Comparison of ENCODE assay signal across 9 cellular contexts in the genomic region with DNA sequence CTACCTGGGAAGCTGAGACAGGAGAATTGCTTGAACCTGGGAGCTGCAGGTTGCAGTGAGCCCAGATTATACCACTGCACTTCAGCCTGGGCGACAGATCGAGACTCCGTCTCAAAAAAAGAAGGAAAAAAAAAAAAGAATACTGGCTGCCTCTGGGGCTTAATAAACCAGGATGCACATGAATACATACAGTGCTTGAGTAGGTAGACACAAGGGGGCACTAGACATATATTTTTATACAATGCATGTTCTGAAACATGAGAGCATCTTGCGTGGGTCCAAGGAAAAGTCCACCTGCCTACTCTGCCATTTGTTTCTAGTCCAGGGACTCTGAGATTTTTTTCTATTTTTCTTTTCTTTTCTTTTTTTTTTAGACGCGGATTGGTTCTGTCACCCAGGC. TPM values are rescaled to one million over a fixed set of nuclear protein-coding genes. Genes with fewer than 3 reads are reported as not detected.
DNase-seq lines count a peak whose midpoint lies in the region; ATAC-seq and TF ChIP-seq lines count a peak whose summit lies in the region.
"Had no signal": no experiment of that assay in that cellular context is flagged by ENCODE, and none has a peak within 500 bp of the region (broad histone marks: within the 10 kb centered on the region; RNA-seq: fewer than 3 reads in every experiment).

No MANE protein-coding gene starts in this region.

- H3K4me2 ChIP-seq in DND-41 (ENCODE audit: insufficient read depth, low read length): no peak overlapping the region

- H3K27ac ChIP-seq in DND-41 (ENCODE audit: low read length) (no peak overlapping the region), gastroesophageal sphincter (no peak overlapping the region)
- H3K27ac ChIP-seq: SJSA1 had no signal

- H3K9me3 ChIP-seq in DND-41 (ENCODE audit: insufficient read depth, low read length, severe bottlenecking): no peaks in the 10 kb centered on the region
- no peaks in the 10 kb centered on the region for H3K9me3 ChIP-seq in gastroesophageal sphincter
- H3K9me3 ChIP-seq: SJSA1 had no signal

- H3K27me3 ChIP-seq in DND-41 (ENCODE audit: insufficient read depth, low read length, poor library complexity) (no peaks in the 10 kb centered on the region), kidney epithelial cell (ENCODE audit: control insufficient read depth, insufficient read depth, low read length) (no peaks in the 10 kb centered on the region), gastroesophageal sphincter (peaks cover 3% of the 10 kb centered on the region)
- H3K27me3 ChIP-seq: SJSA1 had no signal

- no peak for TF ChIP-seq POLR2A in gastroesophageal sphincter (IDR thresholded peaks at IDR 0.05)

- H4K20me1 ChIP-seq in DND-41 (ENCODE audit: insufficient read depth, low read length): no peaks in the 10 kb centered on the region

- TF ChIP-seq CTCF in DND-41 (IDR thresholded peaks at IDR 0.05; ENCODE audit: borderline replicate concordance, extremely low read depth, low read length, poor library complexity, severe bottlenecking) (peak; percentile 67), kidney epithelial cell (IDR thresholded peaks at IDR 0.05; ENCODE audit: insufficient read depth, low read length, poor library complexity, severe bottlenecking) (peak; percentile 44), gastroesophageal sphincter (IDR thresholded peaks at IDR 0.05) (peak in 2 of 4 experiments; percentile 11 to 22)

- no peaks in the 10 kb centered on the region for H3K36me3 ChIP-seq in DND-41 (ENCODE audit: insufficient read depth, low read length)
- H3K36me3 ChIP-seq in kidney epithelial cell (ENCODE audit: control insufficient read depth, insufficient read depth, low read length): no peaks in the 10 kb centered on the region
- H3K36me3 ChIP-seq in gastroesophageal sphincter: peaks cover 0 to 17% of the 10 kb centered on the region in 2 donors

- H3K4me1 ChIP-seq in DND-41 (ENCODE audit: insufficient read depth, low read length) (no peaks in the 10 kb centered on the region), gastroesophageal sphincter (no peaks in the 10 kb centered on the region)
- H3K4me1 ChIP-seq: SJSA1 had no signal

- no peak overlapping the region for H3K4me3 ChIP-seq in DND-41 (ENCODE audit: low read depth in 1 of 2, low read length in 2 of 2)
- H3K4me3 ChIP-seq in Jurkat, Clone E6-1 (ENCODE audit: low read length): no peak overlapping the region
- no peak overlapping the region for H3K4me3 ChIP-seq in kidney epithelial cell (ENCODE audit: low read depth, low read length)
- no peak overlapping the region for H3K4me3 ChIP-seq in gastroesophageal sphincter
- H3K4me3 ChIP-seq: SJSA1 had no signal

- ATAC-seq in DND-41 (ENCODE audit: insufficient read depth, low read depth) (peak; percentile 84), gastroesophageal sphincter (no peak)

- WGBS in gastroesophageal sphincter (ENCODE audit: low coverage in 1 of 2), 2 donors: 26 to 39% methylated on average over 4 to 6 of the region's 6 CpGs

- no peak for TF ChIP-seq EP300 in gastroesophageal sphincter (IDR thresholded peaks at IDR 0.05)

- no peaks in the 10 kb centered on the region for H3K79me2 ChIP-seq in DND-41 (ENCODE audit: insufficient read depth, low read length)

- no peak overlapping the region for H2AFZ ChIP-seq in DND-41 (ENCODE audit: low read depth, low read length)

- DNase-seq in DND-41 (peak; percentile 23), SKM-1 (lab: John Stamatoyannopoulos, UW; ENCODE audit: unreplicated experiment) (peak; percentile 43), kidney epithelial cell (ENCODE audit: low read depth) (no peak), activated gamma-delta T cell treated with Interleukin-2 at 50 U/mL for 16 hours (no peak), medulla oblongata (ENCODE audit: extremely low spot score) (no peak)
- peak; percentile 52 for DNase-seq in Jurkat, Clone E6-1 (ENCODE audit: low read depth, low spot score)
- DNase-seq in stimulated activated CD4-positive, alpha-beta T cell treated with anti-CD3 and anti-CD28 coated beads, Interleukin-4, amount 100 ng/mL, for 1 hour: no peak

- no peak overlapping the region for H3K9ac ChIP-seq in DND-41 (ENCODE audit: low read depth, low read length)

RNA-seq across cellular contexts. Expression of gene KEAP1, which starts 31.2 kb away (rescaled TPM):
- polyA plus RNA-seq in Jurkat, Clone E6-1 (2012; ENCODE audit: insufficient read depth, insufficient read length): 116 TPM
- total RNA-seq in kidney epithelial cell (49.2 and 64.1 TPM in 2 replicates), gastroesophageal sphincter (10 to 100 TPM; 62.1 to 80.3 (median 69.8) TPM)

RNA-seq across cellular contexts. Expression of gene S1PR5, which starts 45.3 kb away (rescaled TPM):
- polyA plus RNA-seq in Jurkat, Clone E6-1 (2012; ENCODE audit: insufficient read depth, insufficient read length): not detected
- total RNA-seq in kidney epithelial cell (0.08 and 0.62 TPM in 2 replicates), gastroesophageal sphincter (1 to 10 TPM in 1 of 4 donors, not detected in 3; 1.1 TPM)

RNA-seq across cellular contexts. Expression of gene PDE4A, which starts 51.6 kb away (rescaled TPM):
- polyA plus RNA-seq in Jurkat, Clone E6-1 (2012; ENCODE audit: insufficient read depth, insufficient read length): 10.0 TPM
- 1.7 and 1.8 TPM in 2 replicates for total RNA-seq in kidney epithelial cell
- 10 to 100 TPM in 2 of 4 donors, 1 to 10 TPM in 2; 7.3 to 22.5 (median 10.0) TPM for total RNA-seq in gastroesophageal sphincter

Comparison
In these comparisons a context has a peak if more than half of its experiments do, and no peak if none do; other contexts are left out.
1. DNase-seq: peak in DND-41 (single experiment), Jurkat, Clone E6-1 (single experiment) and SKM-1 (single experiment); none in kidney epithelial cell (single experiment), activated gamma-delta T cell treated with Interleukin-2 at 50 U/mL for 16 hours (single experiment), stimulated activated CD4-positive, alpha-beta T cell treated with anti-CD3 and anti-CD28 coated beads, Interleukin-4, amount 100 ng/mL, for 1 hour (single experiment) and medulla oblongata (single experiment).